Comparison of ENCODE assay signal across 12 cellular contexts in the genomic region with DNA sequence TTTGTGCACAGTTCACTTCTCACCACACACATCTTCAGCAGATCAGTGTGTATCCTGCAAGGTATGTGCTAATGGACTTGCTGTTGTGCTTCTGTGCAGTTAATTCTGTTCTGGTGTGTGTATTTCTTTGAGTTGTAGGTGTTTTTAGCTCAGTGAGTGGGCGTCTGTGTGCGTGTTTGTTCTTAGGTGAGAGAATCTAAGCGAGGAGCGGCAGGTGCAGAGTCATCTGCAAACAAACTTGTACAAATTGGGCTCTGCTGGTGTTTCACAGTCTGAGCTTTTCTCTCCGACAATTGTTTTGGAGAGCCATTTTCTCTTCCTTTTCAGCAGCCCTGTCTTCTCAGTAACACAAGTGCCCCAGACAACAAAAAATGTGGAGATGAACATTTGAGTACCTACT. TPM values are rescaled to one million over a fixed set of nuclear protein-coding genes. Genes with fewer than 3 reads are reported as not detected.
DNase-seq lines count a peak whose midpoint lies in the region; ATAC-seq and TF ChIP-seq lines count a peak whose summit lies in the region.
"Had no signal": no experiment of that assay in that cellular context is flagged by ENCODE, and none has a peak within 500 bp of the region (broad histone marks: within the 10 kb centered on the region; RNA-seq: fewer than 3 reads in every experiment).

No MANE protein-coding gene starts in this region.

- H3K4me1 ChIP-seq in liver (ENCODE audit: control insufficient read depth in 4 of 4, insufficient read depth in 4 of 4, low read length in 3 of 4) = peaks cover 0 to 29% (median 24%) of the 10 kb centered on the region in 4 donors
- H3K4me1 ChIP-seq: left ventricle myocardium inferior had no signal

- no peak overlapping the region for H3K27ac Mint-ChIP-seq in activated T-helper 1 cell treated with anti-CD3 and anti-CD28 coated beads, Interleukin-12 subunit alpha, Interleukin-12 subunit beta, Interleukin-2, Interleukin-4 antibody, amounts not matched to agents 30 ng/mL and 10 ng/mL and 1 ng/mL, durations not matched to agents 14 hours and 24 hours and 36 hours
- H3K27ac Mint-ChIP-seq: activated CD8-positive, alpha-beta T cell treated with anti-CD3 and anti-CD28 coated beads for 36 hours; activated naive CD4-positive, alpha-beta T cell treated with anti-CD3 and anti-CD28 coated beads for 36 hours had no signal

- no peak for ATAC-seq in HG03469 (IDR thresholded peaks at IDR 0.05; ENCODE audit: unreplicated experiment)

- intact Hi-C loops in activated T-helper 1 cell treated with anti-CD3 and anti-CD28 coated beads, Interleukin-12 subunit alpha, Interleukin-12 subunit beta, Interleukin-2, Interleukin-4 antibody, amounts not matched to agents 30 ng/mL and 10 ng/mL and 1 ng/mL, durations not matched to agents 14 hours and 24 hours and 36 hours (cut with micrococcal nuclease) = loop anchor here (1.0 kb wide), 5 partner anchors 8 to 131 kb away; no protein-coding TSS in a partner anchor

- no peaks in the 10 kb centered on the region for H3K27me3 Mint-ChIP-seq in activated T-helper 1 cell treated with anti-CD3 and anti-CD28 coated beads, Interleukin-12 subunit alpha, Interleukin-12 subunit beta, Interleukin-2, Interleukin-4 antibody, amounts not matched to agents 30 ng/mL and 10 ng/mL and 1 ng/mL, durations not matched to agents 14 hours and 24 hours and 36 hours (ENCODE audit: insufficient read depth)
- H3K27me3 Mint-ChIP-seq: activated CD8-positive, alpha-beta T cell treated with anti-CD3 and anti-CD28 coated beads for 36 hours; central memory CD8-positive, alpha-beta T cell had no signal

- no peaks in the 10 kb centered on the region for H3K27me3 ChIP-seq in liver (ENCODE audit: control insufficient read depth in 4 of 4, insufficient read depth in 4 of 4, low read length in 3 of 4)

- H3K9me3 ChIP-seq in liver (ENCODE audit: control insufficient read depth in 4 of 4, low read length in 3 of 4) = no peaks in the 10 kb centered on the region
- H3K9me3 ChIP-seq: left ventricle myocardium inferior, thoracic aorta had no signal

- peaks cover 0 to 2% (median under 1%) of the 10 kb centered on the region in 4 donors for H3K36me3 ChIP-seq in liver (ENCODE audit: control insufficient read depth in 4 of 4, insufficient read depth in 3 of 4, low read depth in 1 of 4, low read length in 3 of 4)

- H3K9me3 Mint-ChIP-seq in activated T-helper 1 cell treated with anti-CD3 and anti-CD28 coated beads, Interleukin-12 subunit alpha, Interleukin-12 subunit beta, Interleukin-2, Interleukin-4 antibody, amounts not matched to agents 30 ng/mL and 10 ng/mL and 1 ng/mL, durations not matched to agents 14 hours and 24 hours and 36 hours = no peaks in the 10 kb centered on the region
- H3K9me3 Mint-ChIP-seq: activated CD8-positive, alpha-beta T cell treated with anti-CD3 and anti-CD28 coated beads for 36 hours; activated naive CD4-positive, alpha-beta T cell treated with anti-CD3 and anti-CD28 coated beads for 36 hours; central memory CD8-positive, alpha-beta T cell had no signal

- H3K9ac ChIP-seq in liver (ENCODE audit: low read depth in 1 of 2, low read length in 2 of 2) = no peak overlapping the region

- no peak for TF ChIP-seq CTCF in liver (IDR thresholded peaks at IDR 0.05; ENCODE audit: low read depth, low read length, missing input control)

- peaks cover 36% of the 10 kb centered on the region for H3K4me1 Mint-ChIP-seq in activated T-helper 1 cell treated with anti-CD3 and anti-CD28 coated beads, Interleukin-12 subunit alpha, Interleukin-12 subunit beta, Interleukin-2, Interleukin-4 antibody, amounts not matched to agents 30 ng/mL and 10 ng/mL and 1 ng/mL, durations not matched to agents 14 hours and 24 hours and 36 hours (ENCODE audit: low read depth)

- no peak overlapping the region for H3K4me3 ChIP-seq in liver (ENCODE audit: low read depth in 1 of 3, low read length in 3 of 3)
- H3K4me3 ChIP-seq: left ventricle myocardium inferior, thoracic aorta had no signal

- peaks cover 13% of the 10 kb centered on the region for H3K36me3 Mint-ChIP-seq in activated T-helper 1 cell treated with anti-CD3 and anti-CD28 coated beads, Interleukin-12 subunit alpha, Interleukin-12 subunit beta, Interleukin-2, Interleukin-4 antibody, amounts not matched to agents 30 ng/mL and 10 ng/mL and 1 ng/mL, durations not matched to agents 14 hours and 24 hours and 36 hours (ENCODE audit: low read depth)

- TF ChIP-seq RAD21 in liver (IDR thresholded peaks at IDR 0.05) = no peak

- peak overlapping the region in 1 of 2 donors; percentile 21 for H3K27ac ChIP-seq in liver (ENCODE audit: low read depth in 1 of 2, low read length in 2 of 2)
- H3K27ac ChIP-seq: left ventricle myocardium inferior, thoracic aorta had no signal

- no peak overlapping the region for H3K4me3 Mint-ChIP-seq in activated T-helper 1 cell treated with anti-CD3 and anti-CD28 coated beads, Interleukin-12 subunit alpha, Interleukin-12 subunit beta, Interleukin-2, Interleukin-4 antibody, amounts not matched to agents 30 ng/mL and 10 ng/mL and 1 ng/mL, durations not matched to agents 14 hours and 24 hours and 36 hours
- H3K4me3 Mint-ChIP-seq: activated CD8-positive, alpha-beta T cell treated with anti-CD3 and anti-CD28 coated beads for 36 hours; activated naive CD4-positive, alpha-beta T cell treated with anti-CD3 and anti-CD28 coated beads for 36 hours; central memory CD8-positive, alpha-beta T cell had no signal

- 34% methylated on average over 5 of the region's 5 CpGs for WGBS in liver

- DNase-seq in DMS53 (lab: John Stamatoyannopoulos, UW) (peak; percentile 89), NCI-H1417 (lab: John Stamatoyannopoulos, UW) (peak; percentile 68 to 94 (median 91)), NCI-H774 (lab: John Stamatoyannopoulos, UW) (peak; percentile 82), D341Med (ENCODE audit: low spot score) (no peak)
- no peak for DNase-seq in activated T-helper 1 cell treated with anti-CD3 and anti-CD28 coated beads, Interleukin-12 subunit alpha, Interleukin-12 subunit beta, Interleukin-2, Interleukin-4 antibody, amounts not matched to agents 30 ng/mL and 10 ng/mL and 1 ng/mL, durations not matched to agents 14 hours and 24 hours and 36 hours (ENCODE audit: low spot score)

TF ChIP-seq in liver, 16 proteins besides CTCF, POLR2A, EP300 and RAD21:
- TF ChIP-seq HNF4A (conservative IDR thresholded peaks at IDR 0.05) (peak in 1 of 2 donors; percentile 0), EGR1 (IDR thresholded peaks at IDR 0.05; ENCODE audit: low read depth in 2 of 2) (peak; percentile 18 to 62), GABPA (IDR thresholded peaks at IDR 0.05 in 1 of 2, conservative IDR thresholded peaks at IDR 0.05 in 1 of 2) (no peak)

RNA-seq across cellular contexts. Expression of gene ACP6, which starts 43.6 kb away (rescaled TPM):
- 1 to 10 TPM; 4.7 to 8.6 TPM for total RNA-seq in liver
- polyA plus RNA-seq in liver = 10 to 100 TPM in 1 of 2 donors, 1 to 10 TPM in 1; 7.1 to 18.1 TPM
- total RNA-seq in activated T-helper 1 cell treated with anti-CD3 and anti-CD28 coated beads, Interleukin-12 subunit alpha, Interleukin-12 subunit beta, Interleukin-2, Interleukin-4 antibody, amounts not matched to agents 30 ng/mL and 10 ng/mL and 1 ng/mL, durations not matched to agents 14 hours and 24 hours and 36 hours = 14.1 and 14.7 TPM in 2 replicates

Comparison
In these comparisons a context has a peak if more than half of its experiments do, and no peak if none do; other contexts are left out.
1. DNase-seq: peak in DMS53 (single experiment), NCI-H1417 (3 of 3) and NCI-H774 (single experiment); none in activated T-helper 1 cell treated with anti-CD3 and anti-CD28 coated beads, Interleukin-12 subunit alpha, Interleukin-12 subunit beta, Interleukin-2, Interleukin-4 antibody, amounts not matched to agents 30 ng/mL and 10 ng/mL and 1 ng/mL, durations not matched to agents 14 hours and 24 hours and 36 hours (single experiment) and D341Med (single experiment).